In genomic region chr16:1082266-1082951, GRCh38 we compare ENCODE assay signal across 1 cellular context.
A peak's percentile ranks its signal among the peaks of the same experiment; 100 is the strongest.
TF ChIP-seq lines count a peak whose summit lies in the region.

No MANE protein-coding gene starts in this region.

TF ChIP-seq in HepG2, 621 proteins besides CTCF, POLR2A, EP300 and RAD21 (continued from another document and continues in another):
- TF ChIP-seq, protein P1, sequence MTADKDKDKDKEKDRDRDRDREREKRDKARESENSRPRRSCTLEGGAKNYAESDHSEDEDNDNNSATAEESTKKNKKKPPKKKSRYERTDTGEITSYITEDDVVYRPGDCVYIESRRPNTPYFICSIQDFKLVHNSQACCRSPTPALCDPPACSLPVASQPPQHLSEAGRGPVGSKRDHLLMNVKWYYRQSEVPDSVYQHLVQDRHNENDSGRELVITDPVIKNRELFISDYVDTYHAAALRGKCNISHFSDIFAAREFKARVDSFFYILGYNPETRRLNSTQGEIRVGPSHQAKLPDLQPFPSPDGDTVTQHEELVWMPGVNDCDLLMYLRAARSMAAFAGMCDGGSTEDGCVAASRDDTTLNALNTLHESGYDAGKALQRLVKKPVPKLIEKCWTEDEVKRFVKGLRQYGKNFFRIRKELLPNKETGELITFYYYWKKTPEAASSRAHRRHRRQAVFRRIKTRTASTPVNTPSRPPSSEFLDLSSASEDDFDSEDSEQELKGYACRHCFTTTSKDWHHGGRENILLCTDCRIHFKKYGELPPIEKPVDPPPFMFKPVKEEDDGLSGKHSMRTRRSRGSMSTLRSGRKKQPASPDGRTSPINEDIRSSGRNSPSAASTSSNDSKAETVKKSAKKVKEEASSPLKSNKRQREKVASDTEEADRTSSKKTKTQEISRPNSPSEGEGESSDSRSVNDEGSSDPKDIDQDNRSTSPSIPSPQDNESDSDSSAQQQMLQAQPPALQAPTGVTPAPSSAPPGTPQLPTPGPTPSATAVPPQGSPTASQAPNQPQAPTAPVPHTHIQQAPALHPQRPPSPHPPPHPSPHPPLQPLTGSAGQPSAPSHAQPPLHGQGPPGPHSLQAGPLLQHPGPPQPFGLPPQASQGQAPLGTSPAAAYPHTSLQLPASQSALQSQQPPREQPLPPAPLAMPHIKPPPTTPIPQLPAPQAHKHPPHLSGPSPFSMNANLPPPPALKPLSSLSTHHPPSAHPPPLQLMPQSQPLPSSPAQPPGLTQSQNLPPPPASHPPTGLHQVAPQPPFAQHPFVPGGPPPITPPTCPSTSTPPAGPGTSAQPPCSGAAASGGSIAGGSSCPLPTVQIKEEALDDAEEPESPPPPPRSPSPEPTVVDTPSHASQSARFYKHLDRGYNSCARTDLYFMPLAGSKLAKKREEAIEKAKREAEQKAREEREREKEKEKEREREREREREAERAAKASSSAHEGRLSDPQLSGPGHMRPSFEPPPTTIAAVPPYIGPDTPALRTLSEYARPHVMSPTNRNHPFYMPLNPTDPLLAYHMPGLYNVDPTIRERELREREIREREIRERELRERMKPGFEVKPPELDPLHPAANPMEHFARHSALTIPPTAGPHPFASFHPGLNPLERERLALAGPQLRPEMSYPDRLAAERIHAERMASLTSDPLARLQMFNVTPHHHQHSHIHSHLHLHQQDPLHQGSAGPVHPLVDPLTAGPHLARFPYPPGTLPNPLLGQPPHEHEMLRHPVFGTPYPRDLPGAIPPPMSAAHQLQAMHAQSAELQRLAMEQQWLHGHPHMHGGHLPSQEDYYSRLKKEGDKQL (CRISPR knock-in tag; IDR thresholded peaks at IDR 0.05; ENCODE audit: low read depth) = peak; percentile 50
- TF ChIP-seq MXD4 (CRISPR knock-in tag; IDR thresholded peaks at IDR 0.05) (peak; percentile 94; the same call in 1 of the 2 replicates), PLRG1 (conservative IDR thresholded peaks at IDR 0.05) (no peak), MIER2 (CRISPR knock-in tag; IDR thresholded peaks at IDR 0.05) (peak; percentile 68; the same call in 1 of the 2 replicates), ATF3 (CRISPR knock-in tag; IDR thresholded peaks at IDR 0.05) (peak; percentile 89), ZNF329 (CRISPR knock-in tag; IDR thresholded peaks at IDR 0.05; ENCODE audit: low read depth) (peak; percentile 78; the same call in 1 of the 2 replicates), ZKSCAN8 (CRISPR knock-in tag; IDR thresholded peaks at IDR 0.05; ENCODE audit: borderline replicate concordance) (peak; percentile 90), WIZ (CRISPR knock-in tag; IDR thresholded peaks at IDR 0.05) (peak; percentile 92), SMARCE1 (IDR thresholded peaks at IDR 0.05; ENCODE audit: borderline replicate concordance) (no peak), AKAP8 (CRISPR knock-in tag; IDR thresholded peaks at IDR 0.05) (peak; percentile 92), ZSCAN20 (CRISPR knock-in tag; IDR thresholded peaks at IDR 0.05; ENCODE audit: borderline replicate concordance) (no peak), YEATS4 (CRISPR knock-in tag; IDR thresholded peaks at IDR 0.05; ENCODE audit: borderline replicate concordance) (peak; percentile 84), ZNF576 (CRISPR knock-in tag; IDR thresholded peaks at IDR 0.05) (peak; percentile 80; the same call in 1 of the 2 replicates), FLYWCH1 (CRISPR knock-in tag; IDR thresholded peaks at IDR 0.05) (peak; percentile 51; the same call in 1 of the 2 replicates), XBP1 (CRISPR knock-in tag; IDR thresholded peaks at IDR 0.05) (no peak; the same call in 1 of the 2 replicates), RORA (CRISPR knock-in tag; IDR thresholded peaks at IDR 0.05) (peak; percentile 76; the same call in 1 of the 2 replicates), ZZZ3 (CRISPR knock-in tag; IDR thresholded peaks at IDR 0.05; ENCODE audit: borderline replicate concordance) (0 out of 2 replicates have a peak, but pooled peaks have one; percentile 68), ZNF562 (CRISPR knock-in tag; IDR thresholded peaks at IDR 0.05; ENCODE audit: borderline replicate concordance) (0 out of 2 replicates have a peak, but pooled peaks have one; percentile 17), NCOA2 (CRISPR knock-in tag; IDR thresholded peaks at IDR 0.05) (peak; percentile 87), ZNF430 (CRISPR knock-in tag; IDR thresholded peaks at IDR 0.05) (peak; percentile 99), FOXO4 (CRISPR knock-in tag; conservative IDR thresholded peaks at IDR 0.05) (no peak), KLF12 (CRISPR knock-in tag; IDR thresholded peaks at IDR 0.05; ENCODE audit: borderline replicate concordance) (peak; percentile 90), FOXK2 (IDR thresholded peaks at IDR 0.05) (no peak), DDIT3 (CRISPR knock-in tag; IDR thresholded peaks at IDR 0.05) (no peak)
- TF ChIP-seq, protein P2, sequence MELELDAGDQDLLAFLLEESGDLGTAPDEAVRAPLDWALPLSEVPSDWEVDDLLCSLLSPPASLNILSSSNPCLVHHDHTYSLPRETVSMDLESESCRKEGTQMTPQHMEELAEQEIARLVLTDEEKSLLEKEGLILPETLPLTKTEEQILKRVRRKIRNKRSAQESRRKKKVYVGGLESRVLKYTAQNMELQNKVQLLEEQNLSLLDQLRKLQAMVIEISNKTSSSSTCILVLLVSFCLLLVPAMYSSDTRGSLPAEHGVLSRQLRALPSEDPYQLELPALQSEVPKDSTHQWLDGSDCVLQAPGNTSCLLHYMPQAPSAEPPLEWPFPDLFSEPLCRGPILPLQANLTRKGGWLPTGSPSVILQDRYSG (CRISPR knock-in tag; IDR thresholded peaks at IDR 0.05) = no peak
- TF ChIP-seq, protein P3, sequence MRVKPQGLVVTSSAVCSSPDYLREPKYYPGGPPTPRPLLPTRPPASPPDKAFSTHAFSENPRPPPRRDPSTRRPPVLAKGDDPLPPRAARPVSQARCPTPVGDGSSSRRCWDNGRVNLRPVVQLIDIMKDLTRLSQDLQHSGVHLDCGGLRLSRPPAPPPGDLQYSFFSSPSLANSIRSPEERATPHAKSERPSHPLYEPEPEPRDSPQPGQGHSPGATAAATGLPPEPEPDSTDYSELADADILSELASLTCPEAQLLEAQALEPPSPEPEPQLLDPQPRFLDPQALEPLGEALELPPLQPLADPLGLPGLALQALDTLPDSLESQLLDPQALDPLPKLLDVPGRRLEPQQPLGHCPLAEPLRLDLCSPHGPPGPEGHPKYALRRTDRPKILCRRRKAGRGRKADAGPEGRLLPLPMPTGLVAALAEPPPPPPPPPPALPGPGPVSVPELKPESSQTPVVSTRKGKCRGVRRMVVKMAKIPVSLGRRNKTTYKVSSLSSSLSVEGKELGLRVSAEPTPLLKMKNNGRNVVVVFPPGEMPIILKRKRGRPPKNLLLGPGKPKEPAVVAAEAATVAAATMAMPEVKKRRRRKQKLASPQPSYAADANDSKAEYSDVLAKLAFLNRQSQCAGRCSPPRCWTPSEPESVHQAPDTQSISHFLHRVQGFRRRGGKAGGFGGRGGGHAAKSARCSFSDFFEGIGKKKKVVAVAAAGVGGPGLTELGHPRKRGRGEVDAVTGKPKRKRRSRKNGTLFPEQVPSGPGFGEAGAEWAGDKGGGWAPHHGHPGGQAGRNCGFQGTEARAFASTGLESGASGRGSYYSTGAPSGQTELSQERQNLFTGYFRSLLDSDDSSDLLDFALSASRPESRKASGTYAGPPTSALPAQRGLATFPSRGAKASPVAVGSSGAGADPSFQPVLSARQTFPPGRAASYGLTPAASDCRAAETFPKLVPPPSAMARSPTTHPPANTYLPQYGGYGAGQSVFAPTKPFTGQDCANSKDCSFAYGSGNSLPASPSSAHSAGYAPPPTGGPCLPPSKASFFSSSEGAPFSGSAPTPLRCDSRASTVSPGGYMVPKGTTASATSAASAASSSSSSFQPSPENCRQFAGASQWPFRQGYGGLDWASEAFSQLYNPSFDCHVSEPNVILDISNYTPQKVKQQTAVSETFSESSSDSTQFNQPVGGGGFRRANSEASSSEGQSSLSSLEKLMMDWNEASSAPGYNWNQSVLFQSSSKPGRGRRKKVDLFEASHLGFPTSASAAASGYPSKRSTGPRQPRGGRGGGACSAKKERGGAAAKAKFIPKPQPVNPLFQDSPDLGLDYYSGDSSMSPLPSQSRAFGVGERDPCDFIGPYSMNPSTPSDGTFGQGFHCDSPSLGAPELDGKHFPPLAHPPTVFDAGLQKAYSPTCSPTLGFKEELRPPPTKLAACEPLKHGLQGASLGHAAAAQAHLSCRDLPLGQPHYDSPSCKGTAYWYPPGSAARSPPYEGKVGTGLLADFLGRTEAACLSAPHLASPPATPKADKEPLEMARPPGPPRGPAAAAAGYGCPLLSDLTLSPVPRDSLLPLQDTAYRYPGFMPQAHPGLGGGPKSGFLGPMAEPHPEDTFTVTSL (CRISPR knock-in tag; IDR thresholded peaks at IDR 0.05; ENCODE audit: borderline replicate concordance) = peak; percentile 66; the same call in 1 of the 2 replicates
- TF ChIP-seq, protein P4, sequence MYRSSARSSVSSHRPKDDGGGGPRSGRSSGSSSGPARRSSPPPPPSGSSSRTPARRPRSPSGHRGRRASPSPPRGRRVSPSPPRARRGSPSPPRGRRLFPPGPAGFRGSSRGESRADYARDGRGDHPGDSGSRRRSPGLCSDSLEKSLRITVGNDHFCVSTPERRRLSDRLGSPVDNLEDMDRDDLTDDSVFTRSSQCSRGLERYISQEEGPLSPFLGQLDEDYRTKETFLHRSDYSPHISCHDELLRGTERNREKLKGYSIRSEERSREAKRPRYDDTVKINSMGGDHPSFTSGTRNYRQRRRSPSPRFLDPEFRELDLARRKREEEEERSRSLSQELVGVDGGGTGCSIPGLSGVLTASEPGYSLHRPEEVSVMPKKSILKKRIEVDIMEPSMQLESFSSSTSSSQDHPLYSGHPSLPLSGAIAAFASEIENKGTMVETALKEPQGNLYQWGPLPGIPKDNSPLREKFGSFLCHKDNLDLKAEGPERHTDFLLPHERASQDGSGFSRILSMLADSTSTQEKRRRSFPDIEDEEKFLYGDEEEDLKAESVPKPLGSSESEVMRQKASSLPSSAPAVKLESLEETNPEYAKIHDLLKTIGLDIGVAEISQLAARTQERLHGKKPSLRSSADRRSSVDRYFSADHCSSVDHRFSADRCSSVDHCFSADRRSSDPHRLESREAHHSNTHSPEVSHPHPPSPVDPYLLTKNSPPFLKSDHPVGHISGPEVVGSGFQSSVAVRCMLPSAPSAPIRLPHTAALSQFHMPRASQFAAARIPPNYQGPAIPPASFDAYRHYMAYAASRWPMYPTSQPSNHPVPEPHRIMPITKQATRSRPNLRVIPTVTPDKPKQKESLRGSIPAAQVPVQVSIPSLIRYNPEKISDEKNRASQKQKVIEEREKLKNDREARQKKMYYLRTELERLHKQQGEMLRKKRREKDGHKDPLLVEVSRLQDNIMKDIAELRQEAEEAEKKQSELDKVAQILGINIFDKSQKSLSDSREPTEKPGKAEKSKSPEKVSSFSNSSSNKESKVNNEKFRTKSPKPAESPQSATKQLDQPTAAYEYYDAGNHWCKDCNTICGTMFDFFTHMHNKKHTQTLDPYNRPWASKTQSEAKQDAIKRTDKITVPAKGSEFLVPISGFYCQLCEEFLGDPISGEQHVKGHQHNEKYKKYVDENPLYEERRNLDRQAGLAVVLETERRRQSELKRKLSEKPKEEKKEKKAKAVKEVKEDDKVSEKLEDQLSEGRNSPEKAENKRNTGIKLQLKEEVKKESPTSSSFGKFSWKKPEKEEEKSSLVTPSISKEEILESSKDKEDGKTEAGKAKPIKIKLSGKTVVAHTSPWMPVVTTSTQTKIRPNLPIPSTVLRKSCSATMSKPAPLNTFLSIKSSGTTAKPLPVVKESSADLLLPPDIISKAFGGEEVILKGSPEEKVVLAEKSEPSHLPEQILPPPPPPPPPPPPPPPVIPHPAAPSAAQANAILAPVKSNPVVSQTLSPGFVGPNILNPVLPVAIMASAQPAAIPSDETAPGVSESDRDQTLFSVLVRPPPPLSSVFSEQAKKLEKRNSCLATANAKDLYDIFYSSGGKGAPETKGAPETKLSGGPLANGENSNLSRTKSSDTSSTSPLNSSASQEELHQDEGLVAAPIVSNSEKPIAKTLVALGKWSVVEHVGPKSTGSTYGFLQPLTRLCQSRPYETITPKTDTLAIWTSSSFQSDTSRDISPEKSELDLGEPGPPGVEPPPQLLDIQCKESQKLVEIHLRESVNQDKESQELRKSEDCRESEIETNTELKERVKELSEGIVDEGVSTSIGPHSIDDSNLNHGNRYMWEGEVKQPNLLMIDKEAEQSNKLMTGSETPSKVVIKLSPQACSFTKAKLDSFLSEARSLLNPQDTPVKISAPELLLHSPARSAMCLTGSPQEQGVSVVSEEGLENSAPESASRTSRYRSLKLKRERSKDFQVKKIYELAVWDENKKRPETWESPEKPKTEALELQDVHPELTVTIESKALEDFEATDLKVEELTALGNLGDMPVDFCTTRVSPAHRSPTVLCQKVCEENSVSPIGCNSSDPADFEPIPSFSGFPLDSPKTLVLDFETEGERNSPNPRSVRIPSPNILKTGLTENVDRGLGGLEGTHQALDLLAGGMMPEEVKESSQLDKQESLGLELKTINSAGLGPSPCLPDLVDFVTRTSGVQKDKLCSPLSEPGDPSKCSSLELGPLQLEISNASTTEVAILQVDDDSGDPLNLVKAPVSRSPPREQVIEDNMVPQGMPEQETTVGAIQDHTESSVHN (CRISPR knock-in tag; IDR thresholded peaks at IDR 0.05) = peak; percentile 91; the same call in 1 of the 2 replicates
- TF ChIP-seq, protein P5, sequence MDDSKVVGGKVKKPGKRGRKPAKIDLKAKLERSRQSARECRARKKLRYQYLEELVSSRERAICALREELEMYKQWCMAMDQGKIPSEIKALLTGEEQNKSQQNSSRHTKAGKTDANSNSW (CRISPR knock-in tag; IDR thresholded peaks at IDR 0.05; ENCODE audit: borderline replicate concordance) = peak; percentile 93; the same call in 1 of the 2 replicates
- TF ChIP-seq, protein P6, sequence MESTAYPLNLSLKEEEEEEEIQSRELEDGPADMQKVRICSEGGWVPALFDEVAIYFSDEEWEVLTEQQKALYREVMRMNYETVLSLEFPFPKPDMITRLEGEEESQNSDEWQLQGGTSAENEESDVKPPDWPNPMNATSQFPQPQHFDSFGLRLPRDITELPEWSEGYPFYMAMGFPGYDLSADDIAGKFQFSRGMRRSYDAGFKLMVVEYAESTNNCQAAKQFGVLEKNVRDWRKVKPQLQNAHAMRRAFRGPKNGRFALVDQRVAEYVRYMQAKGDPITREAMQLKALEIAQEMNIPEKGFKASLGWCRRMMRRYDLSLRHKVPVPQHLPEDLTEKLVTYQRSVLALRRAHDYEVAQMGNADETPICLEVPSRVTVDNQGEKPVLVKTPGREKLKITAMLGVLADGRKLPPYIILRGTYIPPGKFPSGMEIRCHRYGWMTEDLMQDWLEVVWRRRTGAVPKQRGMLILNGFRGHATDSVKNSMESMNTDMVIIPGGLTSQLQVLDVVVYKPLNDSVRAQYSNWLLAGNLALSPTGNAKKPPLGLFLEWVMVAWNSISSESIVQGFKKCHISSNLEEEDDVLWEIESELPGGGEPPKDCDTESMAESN (CRISPR knock-in tag; conservative IDR thresholded peaks at IDR 0.05) = peak; percentile 90
